Comparison of ENCODE assay signal across 6 cellular contexts in genomic region chr4:103445377-103445776, GRCh38.
"Had no signal": no experiment of that assay in that cellular context is flagged by ENCODE, and none has a peak within 500 bp of the region (broad histone marks: within the 10 kb centered on the region; RNA-seq: fewer than 3 reads in every experiment).

No MANE protein-coding gene starts in this region.

- H3K27ac ChIP-seq: HL-60, KMS-11 had no signal

- H3K9ac ChIP-seq: KMS-11 had no signal

- FAIRE-seq: HTR-8/SVneo had no signal

- H3K4me2 ChIP-seq: KMS-11 had no signal

- DNase-seq: IMR-90, KBM-7, KG1 had no signal
